Comparison of ENCODE assay signal across 8 cellular contexts in genomic region chr1:159922499-159923202, GRCh38. TPM values are rescaled to one million over a fixed set of nuclear protein-coding genes. Genes with fewer than 3 reads are reported as not detected.
A peak's percentile ranks its signal among the peaks of the same experiment; 100 is the strongest.
DNase-seq lines count a peak whose midpoint lies in the region; ATAC-seq and TF ChIP-seq lines count a peak whose summit lies in the region.

No MANE protein-coding gene starts in this region.

- intact Hi-C loops in lower leg skin (cut with DNase I; ENCODE audit: low total_unique reads), result no loop called here

- peak overlapping the region; percentile 99 for H3K4me3 ChIP-seq in AG10803 (ENCODE audit: low read length)
- H3K4me3 ChIP-seq in brain microvascular endothelial cell (ENCODE audit: low read depth, low read length), result peak overlapping the region; percentile 100
- H3K4me3 ChIP-seq in lower leg skin (ENCODE audit: low read depth, poor library complexity, severe bottlenecking), result peak overlapping the region; percentile 15
- H3K4me3 ChIP-seq in urinary bladder (ENCODE audit: low read depth, low read length), result peak overlapping the region; percentile 15

- DNase-seq in AG10803 (ENCODE audit: low read depth), result peak; percentile 48
- no peak for DNase-seq in brain microvascular endothelial cell
- DNase-seq in lower leg skin (ENCODE audit: low spot score in 2 of 2), result no peak
- DNase-seq in NCI-H82 (lab: John Stamatoyannopoulos, UW), result no peak
- DNase-seq in NCI-H2029 treated with DMSO at 0.1 percent for 48 hours (lab: John Stamatoyannopoulos, UW), result no peak
- no peak for DNase-seq in stimulated activated CD4-positive, alpha-beta T cell treated with anti-CD3 and anti-CD28 coated beads, Interleukin-4, amount 100 ng/mL, for 1 hour

- peak; percentile 0 for ATAC-seq in HG03378 (IDR thresholded peaks at IDR 0.05; ENCODE audit: unreplicated experiment)

- in situ Hi-C loops in brain microvascular endothelial cell (cut with HindIII; ENCODE audit: low pct_ligation_motif_present, low sequenced_read_pairs), result no loop called here

- peaks cover 3% of the 10 kb centered on the region for H3K4me1 ChIP-seq in urinary bladder (ENCODE audit: insufficient read depth)

- H3K36me3 ChIP-seq in brain microvascular endothelial cell (replicated peaks) (peaks cover 23% of the 10 kb centered on the region), urinary bladder (ENCODE audit: insufficient read depth) (peaks cover 3% of the 10 kb centered on the region)

- H3K27me3 ChIP-seq in brain microvascular endothelial cell (replicated peaks), result no peaks in the 10 kb centered on the region

- no peak for TF ChIP-seq POLR2A in lower leg skin (IDR thresholded peaks at IDR 0.05)

- H3K27ac ChIP-seq in brain microvascular endothelial cell (peak overlapping the region; percentile 97), urinary bladder (ENCODE audit: low read depth) (peak overlapping the region; percentile 59)

- TF ChIP-seq CTCF in AG10803 (conservative IDR thresholded peaks at IDR 0.05; ENCODE audit: low read length) (no peak), brain microvascular endothelial cell (IDR thresholded peaks at IDR 0.05; ENCODE audit: low read depth, low read length, missing control alignments) (no peak), lower leg skin (IDR thresholded peaks at IDR 0.05) (no peak)

- WGBS in lower leg skin, 2 donors, result 20 to 24% methylated on average over 7 to 8 of the region's 8 CpGs
- WGBS in urinary bladder, result 36% methylated on average over 8 of the region's 8 CpGs

RNA-seq across cellular contexts. Expression of gene TAGLN2, which starts 2.7 kb away (rescaled TPM):
- total RNA-seq in lower leg skin (100 to 1,000 TPM; 244 to 413 (median 306) TPM), urinary bladder (106 TPM)
- 318 TPM for polyA plus RNA-seq in urinary bladder

RNA-seq across cellular contexts. Expression of gene CFAP45, which starts 22.7 kb away (rescaled TPM):
- 1 to 10 TPM in 1 of 4 donors, under 1 TPM in 3; 0.46 to 3.0 (median 0.66) TPM for total RNA-seq in lower leg skin
- total RNA-seq in urinary bladder, result 0.48 TPM
- 1.0 TPM for polyA plus RNA-seq in urinary bladder

RNA-seq across cellular contexts. Expression of gene IGSF9, which starts 22.8 kb away (rescaled TPM):
- 10 to 100 TPM; 17.7 to 29.6 (median 19.6) TPM for total RNA-seq in lower leg skin
- total RNA-seq in urinary bladder, result 1.7 TPM
- 1.6 TPM for polyA plus RNA-seq in urinary bladder

RNA-seq across cellular contexts. Expression of gene SLAMF9, which starts 31.4 kb away (rescaled TPM):
- total RNA-seq in lower leg skin (not detected), urinary bladder (not detected)
- polyA plus RNA-seq in urinary bladder, result not detected

Comparison
In these comparisons a context has a peak if more than half of its experiments do, and no peak if none do; other contexts are left out.
1. H3K4me3 ChIP-seq: peak in every context shown above with its lines; median percentile 100 in brain microvascular endothelial cell; 99 in AG10803; 15 in lower leg skin; 15 in urinary bladder.